Comparison of ENCODE assay signal across 8 cellular contexts in the genomic region with DNA sequence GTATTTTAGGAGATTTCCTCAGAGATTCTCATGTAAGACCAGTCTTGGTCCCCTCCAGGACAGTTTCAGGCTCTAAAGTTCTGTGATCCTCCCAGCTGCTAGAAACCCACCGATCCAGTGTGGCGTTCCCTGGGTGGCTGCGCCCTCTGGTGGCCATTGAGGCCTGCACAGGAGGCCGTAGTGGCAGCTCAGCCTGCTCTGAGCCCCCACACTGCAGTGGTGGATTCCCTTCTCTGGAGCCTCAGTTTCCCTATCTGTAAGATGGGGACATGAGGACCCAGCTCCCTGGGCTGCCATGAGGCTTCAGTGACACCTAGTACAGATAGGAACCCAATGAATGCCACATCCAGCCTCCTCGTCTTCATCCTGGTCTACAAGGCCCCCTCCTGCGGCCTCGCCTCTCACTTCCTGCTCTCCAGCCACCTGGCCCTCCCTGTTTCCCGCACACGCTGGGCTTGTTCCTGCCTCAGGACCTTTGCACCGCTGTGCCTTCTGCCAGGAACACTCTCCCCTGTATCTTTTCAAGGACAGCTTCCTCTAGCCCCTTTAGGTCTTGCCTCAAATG. TPM values are rescaled to one million over a fixed set of nuclear protein-coding genes. Genes with fewer than 3 reads are reported as not detected.
DNase-seq lines count a peak whose midpoint lies in the region; ATAC-seq and TF ChIP-seq lines count a peak whose summit lies in the region.

No MANE protein-coding gene starts in this region.

- no peak overlapping the region for H3K4me2 ChIP-seq in OCI-LY1 (ENCODE audit: low read length)

- H3K36me3 Mint-ChIP-seq in natural killer cell treated with Interleukin-12 subunit alpha and Interleukin-12 subunit beta and Interleukin-15 and Interleukin-18, amount 100 ng/mL, for 72 hours = peaks cover 4% of the 10 kb centered on the region

- no peaks in the 10 kb centered on the region for H3K9me3 ChIP-seq in OCI-LY1 (ENCODE audit: low read length)

- H3K4me3 Mint-ChIP-seq in natural killer cell treated with Interleukin-12 subunit alpha and Interleukin-12 subunit beta and Interleukin-15 and Interleukin-18, amount 100 ng/mL, for 72 hours = no peak overlapping the region

- no peaks in the 10 kb centered on the region for H3K36me3 ChIP-seq in OCI-LY1 (ENCODE audit: insufficient read depth, low read length)

- H3F3A ChIP-seq in OCI-LY1 (ENCODE audit: insufficient read depth, low read length) = no peaks in the 10 kb centered on the region

- no peaks in the 10 kb centered on the region for H3K4me1 ChIP-seq in OCI-LY1 (ENCODE audit: insufficient read depth, low read length, severe bottlenecking)

- H3K4me3 ChIP-seq in HFF-Myc (replicated peaks; ENCODE audit: low read depth, low read length) (no peak overlapping the region), OCI-LY1 (ENCODE audit: low read depth, low read length, poor library complexity, severe bottlenecking) (no peak overlapping the region)

- H3K9me3 Mint-ChIP-seq in natural killer cell treated with Interleukin-12 subunit alpha and Interleukin-12 subunit beta and Interleukin-15 and Interleukin-18, amount 100 ng/mL, for 72 hours = no peaks in the 10 kb centered on the region

- peak; percentile 67 for ATAC-seq in esophagus mucosa
- ATAC-seq in natural killer cell treated with Interleukin-12 subunit alpha and Interleukin-12 subunit beta and Interleukin-15 and Interleukin-18, amount 100 ng/mL, for 72 hours = peak; percentile 87 to 89

- no peaks in the 10 kb centered on the region for H4K20me1 ChIP-seq in OCI-LY1 (ENCODE audit: insufficient read depth, low read length)

- H3K27ac ChIP-seq in OCI-LY1 (ENCODE audit: low read depth, low read length, poor library complexity, severe bottlenecking) = no peak overlapping the region

- no peaks in the 10 kb centered on the region for H3K27me3 Mint-ChIP-seq in natural killer cell treated with Interleukin-12 subunit alpha and Interleukin-12 subunit beta and Interleukin-15 and Interleukin-18, amount 100 ng/mL, for 72 hours

- no peaks in the 10 kb centered on the region for H3K27me3 ChIP-seq in OCI-LY1 (ENCODE audit: insufficient read depth, low read length)

- H3K4me1 Mint-ChIP-seq in natural killer cell treated with Interleukin-12 subunit alpha and Interleukin-12 subunit beta and Interleukin-15 and Interleukin-18, amount 100 ng/mL, for 72 hours (ENCODE audit: low read depth in 2 of 2) = peaks cover 7 to 27% of the 10 kb centered on the region in 2 donors

- no peaks in the 10 kb centered on the region for H3K9me2 ChIP-seq in OCI-LY1 (ENCODE audit: low read depth, low read length)

- peak; percentile 46 for DNase-seq in NCI-H146 (lab: John Stamatoyannopoulos, UW)
- no peak for DNase-seq in NCI-H146 treated with DMSO at 0.1 percent for 48 hours (lab: John Stamatoyannopoulos, UW; ENCODE audit: unreplicated experiment)
- DNase-seq in HFF-Myc (ENCODE audit: extremely low read depth, low read depth) = no peak
- peak; percentile 78 for DNase-seq in activated T-cell treated with anti-CD3 and anti-CD28 coated beads for 4 hours
- peak; percentile 82 for DNase-seq in natural killer cell treated with Interleukin-12 subunit alpha and Interleukin-12 subunit beta and Interleukin-15 and Interleukin-18, amount 100 ng/mL, for 72 hours (ENCODE audit: low spot score)
- peak; percentile 50 to 82 (median 74) for DNase-seq in stimulated activated naive CD4-positive, alpha-beta T cell (lab: John Stamatoyannopoulos, UW)

- peak overlapping the region; percentile 12 to 68 for H3K27ac Mint-ChIP-seq in natural killer cell treated with Interleukin-12 subunit alpha and Interleukin-12 subunit beta and Interleukin-15 and Interleukin-18, amount 100 ng/mL, for 72 hours

- TF ChIP-seq CTCF in HFF-Myc (IDR thresholded peaks at IDR 0.05; ENCODE audit: low read depth, low read length, missing control alignments) (peak; percentile 99), OCI-LY1 (IDR thresholded peaks at IDR 0.05; ENCODE audit: low read length) (peak; percentile 96)

- no peak overlapping the region for H2AFZ ChIP-seq in OCI-LY1 (ENCODE audit: low read length)

- no peaks in the 10 kb centered on the region for H3K79me2 ChIP-seq in OCI-LY1 (ENCODE audit: insufficient read depth, low read length)

- no peak overlapping the region for H3K9ac ChIP-seq in OCI-LY1 (ENCODE audit: low read length)

RNA-seq across cellular contexts. Expression of gene CCDC102A, which starts 16.5 kb away (rescaled TPM):
- total RNA-seq in esophagus mucosa = 1.4 TPM
- total RNA-seq in natural killer cell treated with Interleukin-12 subunit alpha and Interleukin-12 subunit beta and Interleukin-15 and Interleukin-18, amount 100 ng/mL, for 72 hours = 10 to 100 TPM; 13.9 to 21.5 TPM

RNA-seq across cellular contexts. Expression of gene ADGRG5, which starts 22.6 kb away (rescaled TPM):
- 0.44 TPM for total RNA-seq in esophagus mucosa
- total RNA-seq in natural killer cell treated with Interleukin-12 subunit alpha and Interleukin-12 subunit beta and Interleukin-15 and Interleukin-18, amount 100 ng/mL, for 72 hours = 10 to 100 TPM; 86.8 to 95.0 TPM

RNA-seq across cellular contexts. Expression of gene DOK4, which starts 33.6 kb away (rescaled TPM):
- 25.0 TPM for total RNA-seq in esophagus mucosa
- total RNA-seq in natural killer cell treated with Interleukin-12 subunit alpha and Interleukin-12 subunit beta and Interleukin-15 and Interleukin-18, amount 100 ng/mL, for 72 hours = 1 to 10 TPM; 4.2 to 6.5 TPM

RNA-seq across cellular contexts. Expression of gene POLR2C, which starts 57.4 kb away (rescaled TPM):
- total RNA-seq in esophagus mucosa = 32.0 TPM
- total RNA-seq in natural killer cell treated with Interleukin-12 subunit alpha and Interleukin-12 subunit beta and Interleukin-15 and Interleukin-18, amount 100 ng/mL, for 72 hours = 10 to 100 TPM; 63.8 to 85.4 TPM

Comparison
In these comparisons a context has a peak if more than half of its experiments do, and no peak if none do; other contexts are left out.
1. DNase-seq: peak in NCI-H146 (single experiment), activated T-cell treated with anti-CD3 and anti-CD28 coated beads for 4 hours (single experiment), natural killer cell treated with Interleukin-12 subunit alpha and Interleukin-12 subunit beta and Interleukin-15 and Interleukin-18, amount 100 ng/mL, for 72 hours (single experiment) and stimulated activated naive CD4-positive, alpha-beta T cell (6 of 6); none in NCI-H146 treated with DMSO at 0.1 percent for 48 hours (single experiment) and HFF-Myc (single experiment).
2. RNA of gene ADGRG5, which starts 22.6 kb away (total RNA-seq): 86.8 to 95.0 TPM in natural killer cell treated with Interleukin-12 subunit alpha and Interleukin-12 subunit beta and Interleukin-15 and Interleukin-18, amount 100 ng/mL, for 72 hours; 0.44 TPM in esophagus mucosa (single experiment); every median in the first group is over 10 times any median in the second.